8 cellular contexts compared by ENCODE assay signal in genomic region chr11:33808228-33808828, GRCh38. TPM values are rescaled to one million over a fixed set of nuclear protein-coding genes. Genes with fewer than 3 reads are reported as not detected.
DNase-seq lines count a peak whose midpoint lies in the region; ATAC-seq and TF ChIP-seq lines count a peak whose summit lies in the region.

No MANE protein-coding gene starts in this region.

- H3K27me3 Mint-ChIP-seq in activated T-helper 2 cell treated with anti-CD3 and anti-CD28 coated beads, Interferon-gamma antibody, Interleukin-2, Interleukin-4, amounts not matched to agents 10 μg/mL and 5 μg/mL and 100 μg/mL, durations not matched to agents 14 hours and 24 hours and 36 hours (ENCODE audit: low read depth): peaks cover 35% of the 10 kb centered on the region

- no peak overlapping the region for H3K27ac Mint-ChIP-seq in activated T-helper 2 cell treated with anti-CD3 and anti-CD28 coated beads, Interferon-gamma antibody, Interleukin-2, Interleukin-4, amounts not matched to agents 10 μg/mL and 5 μg/mL and 100 μg/mL, durations not matched to agents 14 hours and 24 hours and 36 hours

- no peak overlapping the region for H3K27ac ChIP-seq in C4-2B
- no peak overlapping the region for H3K27ac ChIP-seq in MM.1S (ENCODE audit: low read length)
- H3K27ac ChIP-seq in RWPE1: no peak overlapping the region
- H3K27ac ChIP-seq in testis: no peak overlapping the region

- H3F3A ChIP-seq in MM.1S (ENCODE audit: insufficient read depth, low read length): peaks cover 5% of the 10 kb centered on the region; the same call in 1 of the 2 replicates

- H3K79me2 ChIP-seq in MM.1S (ENCODE audit: low read length): no peaks in the 10 kb centered on the region

- H3K36me3 ChIP-seq in MM.1S (replicated peaks; ENCODE audit: insufficient read depth, low read length): no peaks in the 10 kb centered on the region
- H3K36me3 ChIP-seq in testis (ENCODE audit: low read depth, missing control alignments): no peaks in the 10 kb centered on the region

- H4K20me1 ChIP-seq in MM.1S (ENCODE audit: insufficient read depth, low read length): 0 out of 2 replicates have a peak, but pooled peaks cover 3% of the 10 kb centered on the region

- H3K9me3 Mint-ChIP-seq in activated T-helper 2 cell treated with anti-CD3 and anti-CD28 coated beads, Interferon-gamma antibody, Interleukin-2, Interleukin-4, amounts not matched to agents 10 μg/mL and 5 μg/mL and 100 μg/mL, durations not matched to agents 14 hours and 24 hours and 36 hours: no peaks in the 10 kb centered on the region

- H3K4me3 ChIP-seq in MM.1S (ENCODE audit: low read length): no peak overlapping the region
- H3K4me3 ChIP-seq in testis: no peak overlapping the region

- H3K9me3 ChIP-seq in MM.1S (replicated peaks; ENCODE audit: insufficient read depth, low read length) (no peaks in the 10 kb centered on the region), testis (no peaks in the 10 kb centered on the region)

- H3K9me2 ChIP-seq in MM.1S (replicated peaks; ENCODE audit: insufficient read depth, low read length): no peaks in the 10 kb centered on the region

- H3K9ac ChIP-seq in MM.1S (ENCODE audit: low read length): no peak overlapping the region

- no peaks in the 10 kb centered on the region; the same call in 1 of the 2 replicates for H3K27me3 ChIP-seq in MM.1S (replicated peaks; ENCODE audit: insufficient read depth, low read length)
- H3K27me3 ChIP-seq in testis: no peaks in the 10 kb centered on the region

- peak; percentile 60 for ATAC-seq in GM19452 (IDR thresholded peaks at IDR 0.05; ENCODE audit: unreplicated experiment)

- CTCF ChIA-PET in RWPE1 (lab: Yijun Ruan, JAX): interaction anchor here (0.6 to 3.1 kb wide), 20 partner anchors 9 to 1549 kb away, joined by 3 to 39 read pairs (median 3); no protein-coding TSS in a partner anchor

- intact Hi-C loops in activated T-helper 2 cell treated with anti-CD3 and anti-CD28 coated beads, Interferon-gamma antibody, Interleukin-2, Interleukin-4, amounts not matched to agents 10 μg/mL and 5 μg/mL and 100 μg/mL, durations not matched to agents 14 hours and 24 hours and 36 hours (cut with micrococcal nuclease): loop anchor here (1.0 kb wide), 1 partner anchor 21 kb away; no protein-coding TSS in a partner anchor
- intact Hi-C loops in testis (cut with DNase I; ENCODE audit: low total_unique reads): no loop called here

- TF ChIP-seq CTCF in C4-2B (conservative IDR thresholded peaks at IDR 0.05): peak; percentile 94
- TF ChIP-seq CTCF in MM.1S (IDR thresholded peaks at IDR 0.05; ENCODE audit: low read length): peak; percentile 92
- TF ChIP-seq CTCF in RWPE1 (conservative IDR thresholded peaks at IDR 0.05; ENCODE audit: low read depth): peak; percentile 91
- TF ChIP-seq CTCF in testis (IDR thresholded peaks at IDR 0.05): peak; percentile 86 to 98 (median 87)

- 21 to 30% methylated on average over 12 of the region's 12 CpGs for WGBS in testis, 2 donors

- H3K36me3 Mint-ChIP-seq in activated T-helper 2 cell treated with anti-CD3 and anti-CD28 coated beads, Interferon-gamma antibody, Interleukin-2, Interleukin-4, amounts not matched to agents 10 μg/mL and 5 μg/mL and 100 μg/mL, durations not matched to agents 14 hours and 24 hours and 36 hours (ENCODE audit: low read depth): no peaks in the 10 kb centered on the region

- H3K4me3 Mint-ChIP-seq in activated T-helper 2 cell treated with anti-CD3 and anti-CD28 coated beads, Interferon-gamma antibody, Interleukin-2, Interleukin-4, amounts not matched to agents 10 μg/mL and 5 μg/mL and 100 μg/mL, durations not matched to agents 14 hours and 24 hours and 36 hours (ENCODE audit: low read depth): no peak overlapping the region

- H3K4me1 ChIP-seq in MM.1S (ENCODE audit: low read length): peaks cover 10% of the 10 kb centered on the region
- H3K4me1 ChIP-seq in testis: no peaks in the 10 kb centered on the region

- DNase-seq in MM.1S (peak; percentile 84), RWPE1 (ENCODE audit: low spot score) (peak; percentile 72), foreskin melanocyte (peak; percentile 65), occipital lobe (lab: John Stamatoyannopoulos, UW) (peak; percentile 68), testis (peak; percentile 94)
- peak; percentile 64 for DNase-seq in activated T-helper 2 cell treated with anti-CD3 and anti-CD28 coated beads, Interferon-gamma antibody, Interleukin-2, Interleukin-4, amounts not matched to agents 10 μg/mL and 5 μg/mL and 100 μg/mL, durations not matched to agents 14 hours and 24 hours and 36 hours (ENCODE audit: low spot score)

- TF ChIP-seq POLR2A in testis (IDR thresholded peaks at IDR 0.05): no peak

- peak overlapping the region; percentile 38; the same call in 1 of the 2 replicates for H2AFZ ChIP-seq in MM.1S (ENCODE audit: low read length)

- POLR2A ChIA-PET in RWPE1 (lab: Yijun Ruan, JAX; ENCODE audit: low non-redundant PET): no interaction called here

- peak overlapping the region; percentile 38; the same call in 1 of the 2 replicates for H3K4me2 ChIP-seq in MM.1S (ENCODE audit: low read depth, low read length)

- H3K4me1 Mint-ChIP-seq in activated T-helper 2 cell treated with anti-CD3 and anti-CD28 coated beads, Interferon-gamma antibody, Interleukin-2, Interleukin-4, amounts not matched to agents 10 μg/mL and 5 μg/mL and 100 μg/mL, durations not matched to agents 14 hours and 24 hours and 36 hours (ENCODE audit: low read depth): no peaks in the 10 kb centered on the region

RNA-seq across cellular contexts. Expression of gene FBXO3, which starts 34.0 kb away (rescaled TPM):
- total RNA-seq in activated T-helper 2 cell treated with anti-CD3 and anti-CD28 coated beads, Interferon-gamma antibody, Interleukin-2, Interleukin-4, amounts not matched to agents 10 μg/mL and 5 μg/mL and 100 μg/mL, durations not matched to agents 14 hours and 24 hours and 36 hours: 13.9 TPM in 2 replicates
- 93.9 TPM for total RNA-seq in occipital lobe
- 10 to 100 TPM; 27.2 to 39.3 TPM for total RNA-seq in testis
- 44.8 TPM for polyA plus RNA-seq in testis (ENCODE audit: insufficient read depth, low read depth, low replicate concordance)
